Comparison of ENCODE assay signal across 28 cellular contexts in the genomic region with DNA sequence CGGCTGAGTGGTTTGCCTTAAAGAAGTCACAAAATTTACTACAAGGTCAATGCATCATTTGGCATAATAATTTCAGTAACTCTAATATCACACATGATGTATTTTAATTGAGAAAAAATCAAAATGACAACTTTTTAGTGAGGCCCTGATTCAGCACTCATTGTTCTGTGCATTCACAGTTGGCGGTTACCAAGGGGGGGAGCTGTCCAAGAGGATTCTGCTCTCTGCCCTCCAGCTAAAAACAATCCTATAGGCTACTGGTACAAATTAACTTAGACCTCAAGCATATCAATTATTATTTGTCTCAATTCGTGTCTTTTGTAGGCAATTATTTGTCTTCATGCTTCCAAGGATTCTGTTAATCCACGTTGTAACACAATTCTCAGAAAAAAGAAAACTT.
"Had no signal": no experiment of that assay in that cellular context is flagged by ENCODE, and none has a peak within 500 bp of the region (broad histone marks: within the 10 kb centered on the region; RNA-seq: fewer than 3 reads in every experiment).

No MANE protein-coding gene starts in this region.

- DNase-seq: colonic mucosa; effector CD8-positive, alpha-beta T cell; foreskin keratinocyte; glutamatergic neuron; heart right ventricle; hippocampal formation; left cardiac atrium; left ventricle myocardium superior; mucosa of descending colon; naive B cell; pancreas; right lobe of liver; small intestine; stimulated activated CD4-positive, alpha-beta T cell treated with anti-CD3 and anti-CD28 coated beads, Interleukin-15, amount 100 ng/mL, for 24 hours; stimulated activated CD4-positive, alpha-beta T cell treated with anti-CD3 and anti-CD28 coated beads, Interleukin-2, amount 100 ng/mL, for 48 hours; stimulated activated naive B cell treated with anti-CD40 and anti-IgM and Interleukin-4, amounts not matched to agents 10 μg/mL and 1 μg/mL and 100 μg/mL, for 72 hours; trophoblast cell had no signal

- ATAC-seq: foreskin keratinocyte; heart right ventricle; left cardiac atrium; left ventricle myocardium superior; mucosa of descending colon; natural killer cell treated with Interleukin-12 subunit alpha and Interleukin-12 subunit beta and Interleukin-15 and Interleukin-18, amount 100 ng/mL, for 72 hours; right lobe of liver; stimulated activated naive B cell treated with anti-CD40 and anti-IgM and Interleukin-4, amounts not matched to agents 10 μg/mL and 1 μg/mL and 100 μg/mL, for 72 hours had no signal

- H3K27me3 ChIP-seq: colonic mucosa, esophagus muscularis mucosa, foreskin keratinocyte, heart right ventricle, neutrophil, pancreas, right lobe of liver, vagina had no signal

- H3K36me3 ChIP-seq: colonic mucosa, esophagus muscularis mucosa, heart right ventricle, neutrophil, pancreas, right lobe of liver, thoracic aorta, vagina had no signal

- H3K9me3 ChIP-seq: colonic mucosa, esophagus muscularis mucosa, heart right ventricle, mucosa of descending colon, neutrophil, pancreas, right lobe of liver, thoracic aorta, vagina had no signal

- H3K4me3 Mint-ChIP-seq: dendritic cell treated with granulocyte-macrophage colony-stimulating factor and Interleukin-4, amounts not matched to agents 40 ng/mL and 50 ng/mL, for 4 days; memory B cell; mesothelial cell of epicardium; naive B cell; natural killer cell treated with Interleukin-12 subunit alpha and Interleukin-12 subunit beta and Interleukin-15 and Interleukin-18, amount 100 ng/mL, for 72 hours; neural crest cell; stimulated activated naive B cell treated with anti-CD40 and anti-IgM and Interleukin-4, amounts not matched to agents 10 μg/mL and 1 μg/mL and 100 μg/mL, for 72 hours; stimulated activated naive CD8-positive, alpha-beta T cell treated with anti-CD3 and anti-CD28 coated beads, Interleukin-15, Interleukin-2, amounts not matched to agents 100 ng/mL and 50 ng/mL, for 24 hours had no signal

- H3K9me3 Mint-ChIP-seq: dendritic cell treated with granulocyte-macrophage colony-stimulating factor and Interleukin-4, amounts not matched to agents 40 ng/mL and 50 ng/mL, for 4 days; memory B cell; mesothelial cell of epicardium; naive B cell; natural killer cell treated with Interleukin-12 subunit alpha and Interleukin-12 subunit beta and Interleukin-15 and Interleukin-18, amount 100 ng/mL, for 72 hours; neural crest cell; stimulated activated naive B cell treated with anti-CD40 and anti-IgM and Interleukin-4, amounts not matched to agents 10 μg/mL and 1 μg/mL and 100 μg/mL, for 72 hours; stimulated activated naive CD8-positive, alpha-beta T cell treated with anti-CD3 and anti-CD28 coated beads, Interleukin-15, Interleukin-2, amounts not matched to agents 100 ng/mL and 50 ng/mL, for 24 hours had no signal

- H3K27ac Mint-ChIP-seq: dendritic cell treated with granulocyte-macrophage colony-stimulating factor and Interleukin-4, amounts not matched to agents 40 ng/mL and 50 ng/mL, for 4 days; memory B cell; mesothelial cell of epicardium; naive B cell; natural killer cell treated with Interleukin-12 subunit alpha and Interleukin-12 subunit beta and Interleukin-15 and Interleukin-18, amount 100 ng/mL, for 72 hours; stimulated activated naive B cell treated with anti-CD40 and anti-IgM and Interleukin-4, amounts not matched to agents 10 μg/mL and 1 μg/mL and 100 μg/mL, for 72 hours; stimulated activated naive CD8-positive, alpha-beta T cell treated with anti-CD3 and anti-CD28 coated beads, Interleukin-15, Interleukin-2, amounts not matched to agents 100 ng/mL and 50 ng/mL, for 24 hours had no signal

- H3K27me3 Mint-ChIP-seq: dendritic cell treated with granulocyte-macrophage colony-stimulating factor and Interleukin-4, amounts not matched to agents 40 ng/mL and 50 ng/mL, for 4 days; memory B cell; naive B cell; natural killer cell treated with Interleukin-12 subunit alpha and Interleukin-12 subunit beta and Interleukin-15 and Interleukin-18, amount 100 ng/mL, for 72 hours; stimulated activated naive B cell treated with anti-CD40 and anti-IgM and Interleukin-4, amounts not matched to agents 10 μg/mL and 1 μg/mL and 100 μg/mL, for 72 hours; stimulated activated naive CD8-positive, alpha-beta T cell treated with anti-CD3 and anti-CD28 coated beads, Interleukin-15, Interleukin-2, amounts not matched to agents 100 ng/mL and 50 ng/mL, for 24 hours had no signal

- H3K4me3 ChIP-seq: colonic mucosa, esophagus muscularis mucosa, heart right ventricle, lung, mucosa of descending colon, pancreas, right lobe of liver, thoracic aorta, vagina had no signal

- H3K27ac ChIP-seq: colonic mucosa, esophagus muscularis mucosa, foreskin keratinocyte, heart right ventricle, neutrophil, pancreas, right lobe of liver, thoracic aorta, vagina had no signal

- H3K4me1 ChIP-seq: colonic mucosa, foreskin keratinocyte, pancreas, right lobe of liver, vagina had no signal

- H3K36me3 Mint-ChIP-seq: mesothelial cell of epicardium; natural killer cell treated with Interleukin-12 subunit alpha and Interleukin-12 subunit beta and Interleukin-15 and Interleukin-18, amount 100 ng/mL, for 72 hours had no signal

- H3K4me1 Mint-ChIP-seq: neural crest cell; stimulated activated naive B cell treated with anti-CD40 and anti-IgM and Interleukin-4, amounts not matched to agents 10 μg/mL and 1 μg/mL and 100 μg/mL, for 72 hours had no signal
